Comparison of ENCODE assay signal across 1 cellular context in the genomic region with DNA sequence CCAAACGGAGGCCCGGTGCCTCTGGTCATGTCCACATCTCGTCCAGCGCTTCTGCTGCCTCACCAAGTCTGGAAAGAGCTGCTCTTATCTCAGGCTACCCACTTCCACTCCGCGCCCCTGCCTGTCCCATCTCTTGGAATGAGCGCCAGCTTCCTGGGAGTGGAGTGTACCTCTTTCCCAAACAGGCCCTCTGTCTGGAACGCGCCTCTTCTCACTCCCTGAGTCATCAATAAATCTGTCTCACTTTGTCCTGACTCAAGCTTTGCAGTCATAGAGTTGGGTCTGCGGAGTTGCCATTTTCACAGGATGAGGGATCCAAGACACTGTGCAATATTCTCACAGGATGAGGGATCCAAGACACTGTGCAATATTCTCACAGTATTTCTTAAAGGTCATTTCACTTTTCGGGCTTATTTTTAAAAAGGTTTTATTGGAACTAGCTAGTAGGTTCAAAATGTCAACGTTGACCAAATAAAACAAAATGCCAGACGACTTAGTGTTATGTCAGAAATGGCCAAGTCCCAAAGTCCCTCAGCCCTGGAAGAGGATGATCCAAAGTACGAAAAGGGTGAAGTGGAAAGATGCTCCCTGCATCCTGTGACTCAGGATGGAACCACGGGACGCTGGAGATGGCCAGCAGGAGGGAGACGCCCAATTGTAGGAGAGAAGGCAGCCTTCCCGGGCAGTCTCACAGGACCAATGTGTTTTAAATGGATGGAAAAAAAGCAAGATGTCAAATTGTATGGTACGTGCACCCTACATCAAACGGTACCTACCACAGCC.
TF ChIP-seq lines count a peak whose summit lies in the region.

No MANE protein-coding gene starts in this region.

TF ChIP-seq in GM12878, 131 proteins besides CTCF, POLR2A, EP300 and RAD21 (continued from another document):
- TF ChIP-seq, protein P1, sequence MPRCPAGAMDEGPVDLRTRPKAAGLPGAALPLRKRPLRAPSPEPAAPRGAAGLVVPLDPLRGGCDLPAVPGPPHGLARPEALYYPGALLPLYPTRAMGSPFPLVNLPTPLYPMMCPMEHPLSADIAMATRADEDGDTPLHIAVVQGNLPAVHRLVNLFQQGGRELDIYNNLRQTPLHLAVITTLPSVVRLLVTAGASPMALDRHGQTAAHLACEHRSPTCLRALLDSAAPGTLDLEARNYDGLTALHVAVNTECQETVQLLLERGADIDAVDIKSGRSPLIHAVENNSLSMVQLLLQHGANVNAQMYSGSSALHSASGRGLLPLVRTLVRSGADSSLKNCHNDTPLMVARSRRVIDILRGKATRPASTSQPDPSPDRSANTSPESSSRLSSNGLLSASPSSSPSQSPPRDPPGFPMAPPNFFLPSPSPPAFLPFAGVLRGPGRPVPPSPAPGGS (IDR thresholded peaks at IDR 0.05; ENCODE audit: borderline replicate concordance, insufficient read depth, low read depth, low read length, poor library complexity, severe bottlenecking): peak; percentile 90
- TF ChIP-seq, protein P2, sequence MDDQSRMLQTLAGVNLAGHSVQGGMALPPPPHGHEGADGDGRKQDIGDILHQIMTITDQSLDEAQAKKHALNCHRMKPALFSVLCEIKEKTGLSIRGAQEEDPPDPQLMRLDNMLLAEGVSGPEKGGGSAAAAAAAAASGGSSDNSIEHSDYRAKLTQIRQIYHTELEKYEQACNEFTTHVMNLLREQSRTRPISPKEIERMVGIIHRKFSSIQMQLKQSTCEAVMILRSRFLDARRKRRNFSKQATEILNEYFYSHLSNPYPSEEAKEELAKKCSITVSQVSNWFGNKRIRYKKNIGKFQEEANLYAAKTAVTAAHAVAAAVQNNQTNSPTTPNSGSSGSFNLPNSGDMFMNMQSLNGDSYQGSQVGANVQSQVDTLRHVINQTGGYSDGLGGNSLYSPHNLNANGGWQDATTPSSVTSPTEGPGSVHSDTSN (IDR thresholded peaks at IDR 0.05; ENCODE audit: insufficient replicate concordance, low read depth, low read length): peak; percentile 42
